Comparison of ENCODE assay signal across 20 cellular contexts in the genomic region with DNA sequence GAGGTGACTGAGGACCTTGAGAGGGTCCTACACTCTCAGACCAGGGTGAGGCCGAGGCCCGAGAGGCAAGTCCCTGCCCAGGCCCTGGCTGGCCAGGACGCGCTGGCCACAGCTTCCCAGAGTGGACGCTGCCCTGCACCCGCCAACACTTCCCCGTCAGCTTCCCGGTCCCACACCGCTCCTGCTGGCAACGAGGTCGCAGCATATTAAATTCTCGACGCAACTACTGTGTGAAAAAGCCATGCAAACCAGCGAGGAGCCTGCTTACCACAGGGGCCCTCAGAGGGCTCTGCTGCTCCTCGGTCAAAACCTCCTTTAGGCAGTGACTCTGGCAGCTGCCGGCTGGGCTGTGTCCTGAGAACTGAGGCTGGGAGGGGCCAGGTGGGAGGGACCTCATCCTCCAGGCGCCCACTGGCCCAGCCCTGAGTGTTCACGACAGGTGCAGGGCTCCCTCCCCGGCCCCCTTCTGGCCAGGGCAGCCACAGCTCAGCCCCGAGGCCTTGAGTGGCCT. TPM values are rescaled to one million over a fixed set of nuclear protein-coding genes. Genes with fewer than 3 reads are reported as not detected.
DNase-seq lines count a peak whose midpoint lies in the region; ATAC-seq and TF ChIP-seq lines count a peak whose summit lies in the region.
"Had no signal": no experiment of that assay in that cellular context is flagged by ENCODE, and none has a peak within 500 bp of the region (broad histone marks: within the 10 kb centered on the region; RNA-seq: fewer than 3 reads in every experiment).

No MANE protein-coding gene starts in this region.

- CTCF ChIA-PET in activated CD4-positive, alpha-beta T cell treated with anti-CD3 and anti-CD28 coated beads for 36 hours (lab: Charles Lee), result interaction anchor here (1.7 kb wide), 1 partner anchor 13 kb away, joined by 5 read pairs; no protein-coding TSS in a partner anchor
- CTCF ChIA-PET in activated CD4-positive, alpha-beta T cell treated with anti-CD3 and anti-CD28 coated beads, Interleukin-2, amount 10 ng/mL, durations not matched to agents 7 days and 5 days (lab: Charles Lee), result interaction anchor here (1.2 kb wide), 1 partner anchor 13 kb away, joined by 4 read pairs; no protein-coding TSS in a partner anchor

- H3K36me3 ChIP-seq in upper lobe of right lung (no peaks in the 10 kb centered on the region), gastroesophageal sphincter (no peaks in the 10 kb centered on the region)
- H3K36me3 ChIP-seq: prostate gland had no signal

- no peaks in the 10 kb centered on the region for H3K9me3 ChIP-seq in upper lobe of right lung
- no peaks in the 10 kb centered on the region for H3K9me3 ChIP-seq in gastroesophageal sphincter
- H3K9me3 ChIP-seq: prostate gland had no signal

- DNase-seq in activated CD4-positive, alpha-beta T cell treated with anti-CD3 and anti-CD28 coated beads for 36 hours, result peak; percentile 5
- DNase-seq in activated CD4-positive, alpha-beta T cell treated with anti-CD3 and anti-CD28 coated beads, Interleukin-2, amount 10 ng/mL, durations not matched to agents 7 days and 5 days, result no peak
- DNase-seq in NCI-H69 (lab: John Stamatoyannopoulos, UW) (peak; percentile 33), left colon (peak in 1 of 2 donors; percentile 43), upper lobe of right lung (peak; percentile 76)
- DNase-seq: activated CD8-positive, alpha-beta memory T cell treated with anti-CD3 and anti-CD28 coated beads, Interleukin-2, amount 50 U/mL, for 48 hours; activated naive CD8-positive, alpha-beta T cell treated with anti-CD3 and anti-CD28 coated beads, Interleukin-2, amount 50 U/mL, for 24 hours; HFFc6; NCI-H2171; SIG-M5; stimulated activated CD4-positive, alpha-beta T cell treated with anti-CD3 and anti-CD28 coated beads, Interleukin-2, amount 100 ng/mL, for 24 hours had no signal

- H3K27me3 Mint-ChIP-seq in activated CD4-positive, alpha-beta T cell treated with anti-CD3 and anti-CD28 coated beads for 36 hours, result peaks cover 12% of the 10 kb centered on the region
- H3K27me3 Mint-ChIP-seq in activated CD4-positive, alpha-beta T cell treated with anti-CD3 and anti-CD28 coated beads, Interleukin-2, amount 10 ng/mL, durations not matched to agents 7 days and 5 days, result peaks cover 10% of the 10 kb centered on the region

- no peak for ATAC-seq in activated CD4-positive, alpha-beta T cell treated with anti-CD3 and anti-CD28 coated beads for 36 hours
- ATAC-seq in left colon (peak; percentile 72), upper lobe of right lung (peak; percentile 82), gastroesophageal sphincter (no peak), HG03196 (IDR thresholded peaks at IDR 0.05; ENCODE audit: unreplicated experiment) (no peak), HG03571 (IDR thresholded peaks at IDR 0.05; ENCODE audit: unreplicated experiment) (no peak)
- ATAC-seq: activated naive CD8-positive, alpha-beta T cell treated with anti-CD3 and anti-CD28 coated beads, Interleukin-2, amount 50 U/mL, for 24 hours; stimulated activated memory B cell treated with anti-CD40 and anti-IgM and Interleukin-4, amounts not matched to agents 10 μg/mL and 1 μg/mL and 100 μg/mL, for 72 hours had no signal

- H3K27me3 ChIP-seq in upper lobe of right lung (peaks cover 5% of the 10 kb centered on the region), gastroesophageal sphincter (peaks cover 38% of the 10 kb centered on the region)
- H3K27me3 ChIP-seq: hepatocyte had no signal

- no peaks in the 10 kb centered on the region for H3K4me1 ChIP-seq in upper lobe of right lung
- H3K4me1 ChIP-seq in gastroesophageal sphincter, result peaks cover 0 to 16% (median 0%) of the 10 kb centered on the region in 3 donors
- H3K4me1 ChIP-seq: prostate gland had no signal

- peaks cover 8% of the 10 kb centered on the region for H3K4me1 Mint-ChIP-seq in activated CD4-positive, alpha-beta T cell treated with anti-CD3 and anti-CD28 coated beads for 36 hours
- peaks cover 9% of the 10 kb centered on the region for H3K4me1 Mint-ChIP-seq in activated CD4-positive, alpha-beta T cell treated with anti-CD3 and anti-CD28 coated beads, Interleukin-2, amount 10 ng/mL, durations not matched to agents 7 days and 5 days

- WGBS in gastroesophageal sphincter (ENCODE audit: low coverage in 1 of 2), 2 donors, result 31% methylated on average over 5 of the region's 20 CpGs; no CpG with 5 or more reads in 1 of the 2 donors

- intact Hi-C loops in activated CD4-positive, alpha-beta T cell treated with anti-CD3 and anti-CD28 coated beads for 36 hours (cut with DNase I, micrococcal nuclease), result no loop called here
- intact Hi-C loops in left colon (cut with DNase I, micrococcal nuclease) (loop anchor here (5.0 to 10.0 kb wide), 3 partner anchors 55 to 418 kb away; no protein-coding TSS in a partner anchor), upper lobe of right lung (cut with DNase I) (loop anchor here (10.0 kb wide), 2 partner anchors 48 to 198 kb away; no protein-coding TSS in a partner anchor)

- TF ChIP-seq CTCF in upper lobe of right lung (IDR thresholded peaks at IDR 0.05) (no peak), gastroesophageal sphincter (IDR thresholded peaks at IDR 0.05) (no peak)

- no peaks in the 10 kb centered on the region for H3K36me3 Mint-ChIP-seq in activated CD4-positive, alpha-beta T cell treated with anti-CD3 and anti-CD28 coated beads for 36 hours (ENCODE audit: low read depth)
- H3K36me3 Mint-ChIP-seq in activated CD4-positive, alpha-beta T cell treated with anti-CD3 and anti-CD28 coated beads, Interleukin-2, amount 10 ng/mL, durations not matched to agents 7 days and 5 days (ENCODE audit: low read depth), result no peaks in the 10 kb centered on the region
- H3K36me3 Mint-ChIP-seq: IgD-negative memory B cell; stimulated activated memory B cell treated with anti-CD40 and anti-IgM and Interleukin-4, amounts not matched to agents 10 μg/mL and 1 μg/mL and 100 μg/mL, for 72 hours had no signal

- no peak overlapping the region for H3K27ac Mint-ChIP-seq in activated CD4-positive, alpha-beta T cell treated with anti-CD3 and anti-CD28 coated beads for 36 hours
- no peak overlapping the region for H3K27ac Mint-ChIP-seq in activated CD4-positive, alpha-beta T cell treated with anti-CD3 and anti-CD28 coated beads, Interleukin-2, amount 10 ng/mL, durations not matched to agents 7 days and 5 days
- H3K27ac Mint-ChIP-seq: activated naive CD8-positive, alpha-beta T cell treated with anti-CD3 and anti-CD28 coated beads, Interleukin-2, amount 50 U/mL, for 24 hours; HFFc6; IgD-negative memory B cell; stimulated activated memory B cell treated with anti-CD40 and anti-IgM and Interleukin-4, amounts not matched to agents 10 μg/mL and 1 μg/mL and 100 μg/mL, for 72 hours had no signal

- H3K27ac ChIP-seq in upper lobe of right lung (peak overlapping the region; percentile 36), gastroesophageal sphincter (no peak overlapping the region)
- H3K27ac ChIP-seq: hepatocyte had no signal

- H3K9me3 Mint-ChIP-seq in activated CD4-positive, alpha-beta T cell treated with anti-CD3 and anti-CD28 coated beads for 36 hours (ENCODE audit: low read depth), result peaks cover 3% of the 10 kb centered on the region
- no peaks in the 10 kb centered on the region for H3K9me3 Mint-ChIP-seq in activated CD4-positive, alpha-beta T cell treated with anti-CD3 and anti-CD28 coated beads, Interleukin-2, amount 10 ng/mL, durations not matched to agents 7 days and 5 days
- H3K9me3 Mint-ChIP-seq: HFFc6; IgD-negative memory B cell; stimulated activated memory B cell treated with anti-CD40 and anti-IgM and Interleukin-4, amounts not matched to agents 10 μg/mL and 1 μg/mL and 100 μg/mL, for 72 hours had no signal

- POLR2A ChIA-PET in activated CD4-positive, alpha-beta T cell treated with anti-CD3 and anti-CD28 coated beads for 36 hours (lab: Charles Lee), result interaction anchor here (1.3 kb wide), 1 partner anchor 11 kb away, joined by 3 read pairs; no protein-coding TSS in a partner anchor
- POLR2A ChIA-PET in activated CD4-positive, alpha-beta T cell treated with anti-CD3 and anti-CD28 coated beads, Interleukin-2, amount 10 ng/mL, durations not matched to agents 7 days and 5 days (lab: Charles Lee), result no interaction called here

- no peak for TF ChIP-seq POLR2A in gastroesophageal sphincter (IDR thresholded peaks at IDR 0.05)

- H3K4me3 ChIP-seq in upper lobe of right lung (no peak overlapping the region), gastroesophageal sphincter (no peak overlapping the region)
- H3K4me3 ChIP-seq: hepatocyte, prostate gland had no signal

- TF ChIP-seq EP300 in gastroesophageal sphincter (IDR thresholded peaks at IDR 0.05), result no peak

- H3K4me3 Mint-ChIP-seq in activated CD4-positive, alpha-beta T cell treated with anti-CD3 and anti-CD28 coated beads for 36 hours, result no peak overlapping the region
- no peak overlapping the region for H3K4me3 Mint-ChIP-seq in activated CD4-positive, alpha-beta T cell treated with anti-CD3 and anti-CD28 coated beads, Interleukin-2, amount 10 ng/mL, durations not matched to agents 7 days and 5 days
- H3K4me3 Mint-ChIP-seq: activated naive CD8-positive, alpha-beta T cell treated with anti-CD3 and anti-CD28 coated beads, Interleukin-2, amount 50 U/mL, for 24 hours; HFFc6; IgD-negative memory B cell; stimulated activated memory B cell treated with anti-CD40 and anti-IgM and Interleukin-4, amounts not matched to agents 10 μg/mL and 1 μg/mL and 100 μg/mL, for 72 hours had no signal

RNA-seq across cellular contexts. Expression of a gene that starts 2.1 kb away (rescaled TPM):
- not detected for total RNA-seq in activated CD4-positive, alpha-beta T cell treated with anti-CD3 and anti-CD28 coated beads for 36 hours
- total RNA-seq in activated CD4-positive, alpha-beta T cell treated with anti-CD3 and anti-CD28 coated beads, Interleukin-2, amount 10 ng/mL, durations not matched to agents 7 days and 5 days, result under 1 TPM in 1 of 2 experiments, not detected in 1; 0.10 TPM
- total RNA-seq in left colon (not detected), upper lobe of right lung (not detected), gastroesophageal sphincter (not detected)
- total RNA-seq: hepatocyte, mesenteric fat pad had no signal

RNA-seq across cellular contexts. Expression of a gene that starts 14.7 kb away (rescaled TPM):
- not detected for total RNA-seq in activated CD4-positive, alpha-beta T cell treated with anti-CD3 and anti-CD28 coated beads for 36 hours
- not detected for total RNA-seq in activated CD4-positive, alpha-beta T cell treated with anti-CD3 and anti-CD28 coated beads, Interleukin-2, amount 10 ng/mL, durations not matched to agents 7 days and 5 days
- total RNA-seq in left colon (not detected), upper lobe of right lung (not detected), gastroesophageal sphincter (not detected)
- total RNA-seq: G401, HFFc6, mesenteric fat pad, prostate gland had no signal

RNA-seq across cellular contexts. Expression of a gene that starts 23.3 kb away (rescaled TPM):
- 10 to 100 TPM in 1 of 2 experiments, 1 to 10 TPM in 1; 9.0 to 10.9 TPM for total RNA-seq in activated CD4-positive, alpha-beta T cell treated with anti-CD3 and anti-CD28 coated beads for 36 hours
- total RNA-seq in activated CD4-positive, alpha-beta T cell treated with anti-CD3 and anti-CD28 coated beads, Interleukin-2, amount 10 ng/mL, durations not matched to agents 7 days and 5 days, result 10 to 100 TPM; 16.4 TPM
- 100 to 1,000 TPM in 1 of 2 donors, 10 to 100 TPM in 1; 78.5 to 127 TPM for total RNA-seq in left colon
- 26.4 TPM for total RNA-seq in upper lobe of right lung
- total RNA-seq in gastroesophageal sphincter, result 10 to 100 TPM in 3 of 4 donors, 1 to 10 TPM in 1; 6.1 to 22.3 (median 17.6) TPM

RNA-seq across cellular contexts. Expression of a gene that starts 39.5 kb away (rescaled TPM):
- total RNA-seq in activated CD4-positive, alpha-beta T cell treated with anti-CD3 and anti-CD28 coated beads for 36 hours, result 100 to 1,000 TPM; 614 to 725 TPM
- 100 to 1,000 TPM; 285 to 292 TPM for total RNA-seq in activated CD4-positive, alpha-beta T cell treated with anti-CD3 and anti-CD28 coated beads, Interleukin-2, amount 10 ng/mL, durations not matched to agents 7 days and 5 days
- 10 to 100 TPM in 1 of 2 donors, 1 to 10 TPM in 1; 5.2 to 10.0 TPM for total RNA-seq in left colon
- total RNA-seq in upper lobe of right lung, result 7.2 TPM
- 1 to 10 TPM in 1 of 4 donors, under 1 TPM in 2, not detected in 1; 0.58 to 1.7 (median 0.94) TPM for total RNA-seq in gastroesophageal sphincter

Comparison
In these comparisons a context has a peak if more than half of its experiments do, and no peak if none do; other contexts are left out.
1. ATAC-seq: peak in left colon (single experiment) and upper lobe of right lung (single experiment); none in activated CD4-positive, alpha-beta T cell treated with anti-CD3 and anti-CD28 coated beads for 36 hours (single experiment), gastroesophageal sphincter (single experiment), HG03196 (single experiment) and HG03571 (single experiment).
2. intact Hi-C loops: an anchor here in left colon (5.0 to 10.0 kb wide) and upper lobe of right lung (10.0 kb wide); none called in activated CD4-positive, alpha-beta T cell treated with anti-CD3 and anti-CD28 coated beads for 36 hours.